ENCODE assay signal across 1 cellular context in the genomic region with DNA sequence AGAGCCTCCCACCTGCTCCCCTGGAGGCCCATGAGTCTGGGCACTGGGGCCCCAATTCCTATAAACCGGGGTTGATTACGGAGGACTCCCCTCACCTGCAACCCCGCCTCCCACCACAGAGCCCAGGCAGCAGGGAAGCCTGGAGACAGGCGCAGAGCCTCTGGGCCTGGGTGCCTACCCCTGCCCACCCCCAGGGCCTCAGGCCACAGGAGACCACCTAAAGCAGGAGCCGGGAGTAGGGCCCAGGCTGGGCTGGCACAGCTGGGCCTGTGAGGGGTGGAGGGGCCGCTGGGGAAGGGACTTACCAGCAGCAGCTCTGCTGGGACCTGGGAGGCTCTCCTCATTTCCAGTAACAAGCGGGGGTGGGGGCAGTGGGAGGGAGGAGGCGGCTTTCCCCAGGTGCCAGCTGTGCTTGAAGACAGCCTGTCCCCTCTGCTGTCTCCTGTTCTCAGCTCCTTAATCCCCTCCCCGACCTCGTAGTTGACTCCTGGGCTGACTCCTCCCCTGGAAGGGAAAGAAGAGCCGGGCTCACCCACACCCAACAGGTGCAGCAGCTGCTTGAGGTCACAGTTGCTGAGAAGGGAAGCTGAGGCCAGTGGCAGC.
TF ChIP-seq lines count a peak whose summit lies in the region.

No MANE protein-coding gene starts in this region.

TF ChIP-seq in SK-N-SH treated with all-trans-retinoic acid at 6 μM for 48 hours, 23 proteins besides CTCF, POLR2A, EP300 and RAD21 (continued from another document):
- no peak for TF ChIP-seq ZNF565 (CRISPR knock-in tag; conservative IDR thresholded peaks at IDR 0.05; ENCODE audit: low read depth)
- TF ChIP-seq, protein P1, sequence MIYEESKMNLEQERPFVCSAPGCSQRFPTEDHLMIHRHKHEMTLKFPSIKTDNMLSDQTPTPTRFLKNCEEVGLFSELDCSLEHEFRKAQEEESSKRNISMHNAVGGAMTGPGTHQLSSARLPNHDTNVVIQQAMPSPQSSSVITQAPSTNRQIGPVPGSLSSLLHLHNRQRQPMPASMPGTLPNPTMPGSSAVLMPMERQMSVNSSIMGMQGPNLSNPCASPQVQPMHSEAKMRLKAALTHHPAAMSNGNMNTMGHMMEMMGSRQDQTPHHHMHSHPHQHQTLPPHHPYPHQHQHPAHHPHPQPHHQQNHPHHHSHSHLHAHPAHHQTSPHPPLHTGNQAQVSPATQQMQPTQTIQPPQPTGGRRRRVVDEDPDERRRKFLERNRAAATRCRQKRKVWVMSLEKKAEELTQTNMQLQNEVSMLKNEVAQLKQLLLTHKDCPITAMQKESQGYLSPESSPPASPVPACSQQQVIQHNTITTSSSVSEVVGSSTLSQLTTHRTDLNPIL (CRISPR knock-in tag; IDR thresholded peaks at IDR 0.05; ENCODE audit: low read depth), result no peak
- TF ChIP-seq ESRRG (CRISPR knock-in tag; IDR thresholded peaks at IDR 0.05), result no peak
- TF ChIP-seq RARB (CRISPR knock-in tag; IDR thresholded peaks at IDR 0.05), result no peak
- TF ChIP-seq ZFP30 (CRISPR knock-in tag; IDR thresholded peaks at IDR 0.05), result no peak
- TF ChIP-seq ZC3H10 (CRISPR knock-in tag; IDR thresholded peaks at IDR 0.05), result no peak
- no peak for TF ChIP-seq OSR1 (CRISPR knock-in tag; IDR thresholded peaks at IDR 0.05)
- no peak for TF ChIP-seq ZNF8 (CRISPR knock-in tag; IDR thresholded peaks at IDR 0.05)
- TF ChIP-seq SNAI2 (CRISPR knock-in tag; IDR thresholded peaks at IDR 0.05), result no peak
- no peak for TF ChIP-seq ARNTL (CRISPR knock-in tag; IDR thresholded peaks at IDR 0.05; ENCODE audit: borderline replicate concordance, low read depth)
- TF ChIP-seq POU6F1 (CRISPR knock-in tag; IDR thresholded peaks at IDR 0.05; ENCODE audit: borderline replicate concordance, low read depth), result no peak
TF ChIP-seq in SK-N-SH treated with all-trans-retinoic acid at 6 μM for 48 hours: peak in this region for 0.
